In the genomic region with DNA sequence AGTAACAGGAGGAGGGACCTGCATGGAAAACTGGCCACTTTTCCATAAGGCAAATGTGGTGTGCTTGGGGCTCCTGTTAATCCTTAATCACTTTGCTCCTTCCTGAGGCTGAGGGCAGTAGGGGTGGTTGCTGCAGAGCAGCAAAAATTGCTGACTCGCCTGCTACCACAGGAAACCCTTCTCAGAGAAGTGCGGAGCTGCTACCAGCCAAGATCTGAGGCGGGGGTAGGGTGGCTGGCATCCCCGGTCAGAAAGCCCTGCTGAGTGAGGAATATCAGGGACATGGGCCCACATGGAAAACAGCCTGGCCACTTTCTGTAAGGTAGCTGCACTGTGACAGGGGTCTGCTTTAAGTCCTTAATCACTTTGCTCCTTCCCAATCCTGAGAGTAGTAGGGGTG, we compare ENCODE assay signal across 20 cellular contexts.
"Had no signal": no experiment of that assay in that cellular context is flagged by ENCODE, and none has a peak within 500 bp of the region (broad histone marks: within the 10 kb centered on the region; RNA-seq: fewer than 3 reads in every experiment).

No MANE protein-coding gene starts in this region.

- ATAC-seq: SK-N-SH treated with all-trans-retinoic acid at 6 μM for 48 hours had no signal

- DNase-seq: KBM-7, MV-4-11, NCI-H1048, NCI-H1105, NCI-H1417, NCI-H1436 treated with DMSO at 0.1 percent for 48 hours, NCI-H1694, NCI-H187 treated with DMSO at 0.1 percent for 48 hours, NCI-H2029 treated with DMSO at 0.1 percent for 48 hours, NCI-H2171 treated with DMSO at 0.1 percent for 48 hours, NCI-H2227 treated with DMSO at 0.1 percent for 48 hours, NCI-H524, NCI-H526 treated with DMSO at 0.1 percent for 48 hours, NCI-H748 treated with DMSO at 0.1 percent for 48 hours, RPMI8226, SHP77 had no signal

- H3K27ac ChIP-seq: HL-60 had no signal

- FAIRE-seq: HTR-8/SVneo, RCC 7860 had no signal
